In genomic region chr7:47764746-47765145, GRCh38 we compare ENCODE assay signal across 17 cellular contexts.
DNase-seq lines count a peak whose midpoint lies in the region; ATAC-seq, FAIRE-seq and TF ChIP-seq lines count a peak whose summit lies in the region.
"Had no signal": no experiment of that assay in that cellular context is flagged by ENCODE, and none has a peak within 500 bp of the region (broad histone marks: within the 10 kb centered on the region; RNA-seq: fewer than 3 reads in every experiment).

No MANE protein-coding gene starts in this region.

- H2BK20ac ChIP-seq in IMR-90 (ENCODE audit: low read depth, low read length), result peak overlapping the region; percentile 89

- H3K4me1 ChIP-seq in A549, result peaks cover 33% of the 10 kb centered on the region
- peaks cover 11% of the 10 kb centered on the region for H3K4me1 ChIP-seq in IMR-90 (ENCODE audit: control insufficient read depth, insufficient read depth, low read length)
- H3K4me1 ChIP-seq in SJSA1 (replicated peaks), result peaks cover 40% of the 10 kb centered on the region
- peaks cover 0 to 12% (median 0%) of the 10 kb centered on the region in 3 donors for H3K4me1 ChIP-seq in gastroesophageal sphincter

- peak overlapping the region; percentile 82 for H3K4ac ChIP-seq in IMR-90 (ENCODE audit: low read depth, low read length)

- peak overlapping the region; percentile 94 for H3K27ac Mint-ChIP-seq in mesothelial cell of epicardium
- no peak overlapping the region for H3K27ac Mint-ChIP-seq in activated naive CD8-positive, alpha-beta T cell treated with anti-CD3 and anti-CD28 coated beads, Interleukin-2, amount 50 U/mL, for 24 hours
- H3K27ac Mint-ChIP-seq in activated naive CD4-positive, alpha-beta T cell treated with anti-CD3 and anti-CD28 coated beads, Interleukin-2, amount 50 U/mL, for 72 hours, result no peak overlapping the region
- H3K27ac Mint-ChIP-seq: CD4-positive, alpha-beta T cell had no signal

- peak overlapping the region; percentile 49; the same call in 1 of the 2 replicates for H4K5ac ChIP-seq in IMR-90 (ENCODE audit: low read depth, low read length)

- peak overlapping the region; percentile 96 to 99 for H3K27ac ChIP-seq in A549
- no peak overlapping the region for H3K27ac ChIP-seq in IMR-90 (ENCODE audit: insufficient read depth, low read length)
- H3K27ac ChIP-seq in SJSA1, result peak overlapping the region; percentile 85
- H3K27ac ChIP-seq in gastroesophageal sphincter, result no peak overlapping the region

- no peak for DNase-seq in A549 (ENCODE audit: low read depth in 1 of 2, low spot score in 1 of 2)
- no peak for DNase-seq in IMR-90
- DNase-seq in SJSA1 (ENCODE audit: low read depth in 1 of 2, low spot score in 2 of 2), result no peak
- no peak for DNase-seq in mesothelial cell of epicardium (ENCODE audit: low spot score in 2 of 2, unreplicated experiment in 2 of 2)
- no peak for DNase-seq in activated naive CD8-positive, alpha-beta T cell treated with anti-CD3 and anti-CD28 coated beads, Interleukin-2, amount 50 U/mL, for 24 hours
- no peak for DNase-seq in activated naive CD4-positive, alpha-beta T cell treated with anti-CD3 and anti-CD28 coated beads, Interleukin-2, amount 50 U/mL, for 72 hours (ENCODE audit: low spot score in 2 of 2)
- no peak for DNase-seq in GM19238 (ENCODE audit: insufficient read length, low spot score)
- DNase-seq: CD4-positive, alpha-beta T cell; DND-41; GF-D8; GM23248; NCI-H1092; NCI-H187; NCI-H510A treated with DMSO at 0.1 percent for 48 hours; RPMI8226 had no signal

- peak overlapping the region; percentile 97 for H2BK5ac ChIP-seq in IMR-90 (ENCODE audit: low read depth, low read length, poor library complexity, severe bottlenecking)

- peak overlapping the region; percentile 39; the same call in 2 of the 3 replicates for H3K4me2 ChIP-seq in A549
- H3K4me2 ChIP-seq in IMR-90 (ENCODE audit: low read depth, low read length), result no peak overlapping the region

- H3K18ac ChIP-seq in IMR-90 (ENCODE audit: low read depth, low read length), result peak overlapping the region; percentile 45

- in situ Hi-C loops in IMR-90 (cut with MboI; ENCODE audit: low sequenced_read_pairs), result no loop called here

- no peaks in the 10 kb centered on the region for H3K27me3 ChIP-seq in IMR-90 (ENCODE audit: control insufficient read depth, insufficient read depth, low read length)
- H3K27me3 ChIP-seq in SJSA1 (replicated peaks), result no peaks in the 10 kb centered on the region
- no peaks in the 10 kb centered on the region for H3K27me3 ChIP-seq in gastroesophageal sphincter

- no peak overlapping the region for H2AFZ ChIP-seq in IMR-90 (replicated peaks; ENCODE audit: low read length, poor library complexity)
- H2AFZ ChIP-seq: GM23248 had no signal

- peak overlapping the region; percentile 27 to 44; a peak in 3 of 4 replicates for H4K8ac ChIP-seq in IMR-90 (ENCODE audit: low read depth in 2 of 2, low read length in 2 of 2)

- peaks cover 1% of the 10 kb centered on the region for H3K36me3 Mint-ChIP-seq in mesothelial cell of epicardium
- H3K36me3 Mint-ChIP-seq in activated naive CD8-positive, alpha-beta T cell treated with anti-CD3 and anti-CD28 coated beads, Interleukin-2, amount 50 U/mL, for 24 hours (ENCODE audit: low read depth), result no peaks in the 10 kb centered on the region
- no peaks in the 10 kb centered on the region for H3K36me3 Mint-ChIP-seq in activated naive CD4-positive, alpha-beta T cell treated with anti-CD3 and anti-CD28 coated beads, Interleukin-2, amount 50 U/mL, for 72 hours

- H3K9me1 ChIP-seq in IMR-90 (ENCODE audit: insufficient read depth, low read length), result peaks cover 6% of the 10 kb centered on the region

- H3K4me1 Mint-ChIP-seq in mesothelial cell of epicardium, result peaks cover 50% of the 10 kb centered on the region
- peaks cover 3% of the 10 kb centered on the region for H3K4me1 Mint-ChIP-seq in activated naive CD8-positive, alpha-beta T cell treated with anti-CD3 and anti-CD28 coated beads, Interleukin-2, amount 50 U/mL, for 24 hours

- no peak for ATAC-seq in A549
- no peak for ATAC-seq in IMR-90 (ENCODE audit: low read depth)
- no peak for ATAC-seq in activated naive CD8-positive, alpha-beta T cell treated with anti-CD3 and anti-CD28 coated beads, Interleukin-2, amount 50 U/mL, for 24 hours
- no peak for ATAC-seq in activated naive CD4-positive, alpha-beta T cell treated with anti-CD3 and anti-CD28 coated beads, Interleukin-2, amount 50 U/mL, for 72 hours
- ATAC-seq in gastroesophageal sphincter, result no peak
- ATAC-seq: K562 had no signal

- peak overlapping the region; percentile 64; the same call in 1 of the 2 replicates for H4K91ac ChIP-seq in IMR-90 (ENCODE audit: insufficient read depth, low read depth, low read length)

- H3K79me1 ChIP-seq in IMR-90 (ENCODE audit: low read depth in 1 of 2, low read length in 2 of 2), result no peaks in the 10 kb centered on the region

- peak overlapping the region; percentile 34; the same call in 1 of the 2 replicates for H3K14ac ChIP-seq in IMR-90 (replicated peaks; ENCODE audit: low read depth, low read length)

- TF ChIP-seq CTCF in A549 (IDR thresholded peaks at IDR 0.05) (no peak), IMR-90 (conservative IDR thresholded peaks at IDR 0.05; ENCODE audit: low read depth, low read length) (no peak), mesothelial cell of epicardium (IDR thresholded peaks at IDR 0.05; ENCODE audit: unreplicated experiment) (no peak), gastroesophageal sphincter (IDR thresholded peaks at IDR 0.05) (no peak)

- peaks cover 4% of the 10 kb centered on the region for H3K9me3 Mint-ChIP-seq in mesothelial cell of epicardium
- H3K9me3 Mint-ChIP-seq in activated naive CD8-positive, alpha-beta T cell treated with anti-CD3 and anti-CD28 coated beads, Interleukin-2, amount 50 U/mL, for 24 hours, result peaks cover 13% of the 10 kb centered on the region
- H3K9me3 Mint-ChIP-seq in activated naive CD4-positive, alpha-beta T cell treated with anti-CD3 and anti-CD28 coated beads, Interleukin-2, amount 50 U/mL, for 72 hours, result peaks cover 0 to 5% of the 10 kb centered on the region in 2 donors

- H3K9ac ChIP-seq in IMR-90 (ENCODE audit: low read depth, low read length), result no peak overlapping the region

- peak overlapping the region; percentile 99 for H2BK120ac ChIP-seq in IMR-90 (ENCODE audit: low read depth, low read length)

- H2AK5ac ChIP-seq in IMR-90 (ENCODE audit: low read depth, low read length), result peak overlapping the region; percentile 76

- TF ChIP-seq POLR2A in A549 (IDR thresholded peaks at IDR 0.05; ENCODE audit: low read length) (no peak), IMR-90 (IDR thresholded peaks at IDR 0.05; ENCODE audit: low read depth, low read length) (no peak), gastroesophageal sphincter (IDR thresholded peaks at IDR 0.05) (no peak)

- 82% methylated on average over 5 of the region's 5 CpGs for WGBS in A549 (ENCODE audit: missing lambda C conversion rate)
- WGBS in IMR-90 (ENCODE audit: extremely low coverage in 2 of 2, insufficient read length in 1 of 2), 2 experiments, result 100% methylated on average over 3 of the region's 5 CpGs; no CpG with 5 or more reads in 1 of the 2 experiments
- WGBS in gastroesophageal sphincter (ENCODE audit: low coverage in 1 of 2), 2 donors, result 92 to 100% methylated on average over 2 to 5 of the region's 5 CpGs

- no peaks in the 10 kb centered on the region for H4K20me1 ChIP-seq in IMR-90 (ENCODE audit: insufficient read depth, low read length)

- H3K4me3 Mint-ChIP-seq in mesothelial cell of epicardium, result no peak overlapping the region
- H3K4me3 Mint-ChIP-seq in activated naive CD8-positive, alpha-beta T cell treated with anti-CD3 and anti-CD28 coated beads, Interleukin-2, amount 50 U/mL, for 24 hours, result no peak overlapping the region
- H3K4me3 Mint-ChIP-seq: CD4-positive, alpha-beta T cell had no signal

- H3K27me3 Mint-ChIP-seq in mesothelial cell of epicardium (ENCODE audit: low read depth), result no peaks in the 10 kb centered on the region
- no peaks in the 10 kb centered on the region for H3K27me3 Mint-ChIP-seq in activated naive CD8-positive, alpha-beta T cell treated with anti-CD3 and anti-CD28 coated beads, Interleukin-2, amount 50 U/mL, for 24 hours
- H3K27me3 Mint-ChIP-seq: CD4-positive, alpha-beta T cell had no signal

- H3K9me3 ChIP-seq in A549 (no peaks in the 10 kb centered on the region), IMR-90 (ENCODE audit: control insufficient read depth, insufficient read depth, low read length) (no peaks in the 10 kb centered on the region), SJSA1 (replicated peaks) (no peaks in the 10 kb centered on the region), gastroesophageal sphincter (no peaks in the 10 kb centered on the region)

- no peak for FAIRE-seq in A549 (lab: Jason Lieb, UNC)
- FAIRE-seq: K562 had no signal

- TF ChIP-seq RAD21 in A549 (conservative IDR thresholded peaks at IDR 0.05 in 1 of 2, IDR thresholded peaks at IDR 0.05 in 1 of 2) (no peak), IMR-90 (IDR thresholded peaks at IDR 0.05; ENCODE audit: low read length) (no peak)

- H3K56ac ChIP-seq in IMR-90 (ENCODE audit: extremely low read depth, insufficient read depth, low read length), result 0 out of 2 replicates have a peak overlapping the region, but pooled peaks have one; percentile 35

- peak overlapping the region; percentile 13 for H2AK9ac ChIP-seq in IMR-90 (replicated peaks; ENCODE audit: low read depth, low read length, poor library complexity)

- BruUV-seq in IMR-90 (replicated peaks; lab: Mats Ljungman, UMichigan), result no TSS peak

- H2BK15ac ChIP-seq in IMR-90 (ENCODE audit: low read depth, low read length), result peak overlapping the region; percentile 96

- CTCF ChIA-PET in A549 (lab: Yijun Ruan, JAX) (interaction anchor here (0.7 to 2.7 kb wide), 5 partner anchors 19 to 172 kb away, joined by 3 to 17 read pairs (median 4); no protein-coding TSS in a partner anchor), IMR-90 (lab: Yijun Ruan, JAX) (interaction anchor here (0.6 kb wide), 1 partner anchor 329 kb away, joined by 3 read pairs; no protein-coding TSS in a partner anchor)

- H3K36me3 ChIP-seq in IMR-90 (ENCODE audit: control insufficient read depth, insufficient read depth, low read length), result no peaks in the 10 kb centered on the region
- H3K36me3 ChIP-seq in SJSA1, result no peaks in the 10 kb centered on the region
- H3K36me3 ChIP-seq in gastroesophageal sphincter, result no peaks in the 10 kb centered on the region

- intact Hi-C loops in IMR-90 (cut with micrococcal nuclease), result loop anchor here (5.0 kb wide), 1 partner anchor 53 kb away; no protein-coding TSS in a partner anchor

- H3K23ac ChIP-seq in IMR-90 (ENCODE audit: low read depth, low read length), result no peak overlapping the region

- POLR2A ChIA-PET in A549 (lab: Yijun Ruan, JAX) (no interaction called here), IMR-90 (lab: Charles Lee; ENCODE audit: unreplicated experiment) (no interaction called here)

- TF ChIP-seq EP300 in A549 (IDR thresholded peaks at IDR 0.05) (no peak), gastroesophageal sphincter (IDR thresholded peaks at IDR 0.05) (no peak)

- no peak overlapping the region for H3K4me3 ChIP-seq in A549
- H3K4me3 ChIP-seq in IMR-90 (ENCODE audit: insufficient read depth, low read depth, low read length), result no peak overlapping the region
- H3K4me3 ChIP-seq in SJSA1, result no peak overlapping the region
- H3K4me3 ChIP-seq in gastroesophageal sphincter, result no peak overlapping the region
- H3K4me3 ChIP-seq: GM23248, K562 had no signal

- dilution Hi-C loops in IMR-90 (cut with HindIII; ENCODE audit: low sequenced_read_pairs, unreplicated experiment), result no loop called here

TF ChIP-seq in IMR-90, 13 proteins besides CTCF, POLR2A, EP300 and RAD21 (continues in another document):
- TF ChIP-seq CHD1 (IDR thresholded peaks at IDR 0.05; ENCODE audit: low read depth, low read length), result no peak
- no peak for TF ChIP-seq FOS (IDR thresholded peaks at IDR 0.05; ENCODE audit: low read depth, low read length)

Comparison
In these comparisons a context has a peak if more than half of its experiments do, and no peak if none do; other contexts are left out.
1. H3K27ac ChIP-seq: peak in A549 (2 of 2) and SJSA1 (single experiment); none in IMR-90 (single experiment) and gastroesophageal sphincter (0 of 4).